27 cellular contexts compared by ENCODE assay signal in genomic region chr9:22160235-22160634, GRCh38.
DNase-seq lines count a peak whose midpoint lies in the region; ATAC-seq and TF ChIP-seq lines count a peak whose summit lies in the region.
"Had no signal": no experiment of that assay in that cellular context is flagged by ENCODE, and none has a peak within 500 bp of the region (broad histone marks: within the 10 kb centered on the region; RNA-seq: fewer than 3 reads in every experiment).

No MANE protein-coding gene starts in this region.

- H3K4me1 ChIP-seq in smooth muscle cell (ENCODE audit: low read depth) = peaks cover 25% of the 10 kb centered on the region
- H3K4me1 ChIP-seq: tibial artery had no signal

- ATAC-seq in HG03175 (IDR thresholded peaks at IDR 0.05; ENCODE audit: unreplicated experiment) (no peak), GM18868 (IDR thresholded peaks at IDR 0.05; ENCODE audit: unreplicated experiment) (no peak)
- ATAC-seq: CD8-positive, alpha-beta T cell; lower lobe of right lung; mucosa of descending colon had no signal

- no peaks in the 10 kb centered on the region for H3K79me2 ChIP-seq in smooth muscle cell (ENCODE audit: low read depth)

- intact Hi-C loops in dendritic cell treated with granulocyte-macrophage colony-stimulating factor and Interleukin-4, amounts not matched to agents 40 ng/mL and 50 ng/mL, for 4 days (cut with micrococcal nuclease) = loop anchor here (10.0 kb wide), 2 partner anchors 125 to 155 kb away; partner anchors contain the start of gene CDKN2B

- peaks cover 34% of the 10 kb centered on the region for H3F3A ChIP-seq in smooth muscle cell (ENCODE audit: low read depth)

- H2AFZ ChIP-seq in smooth muscle cell (ENCODE audit: low read depth) = peak overlapping the region; percentile 38

- peak overlapping the region; percentile 95 for H3K27ac ChIP-seq in smooth muscle cell (ENCODE audit: low read depth)
- H3K27ac ChIP-seq: lower lobe of right lung, pancreas, stomach, tibial artery had no signal

- no peaks in the 10 kb centered on the region for H4K20me1 ChIP-seq in smooth muscle cell (ENCODE audit: low read depth)

- no peak for TF ChIP-seq CTCF in smooth muscle cell (IDR thresholded peaks at IDR 0.05; ENCODE audit: borderline replicate concordance, insufficient read depth, poor library complexity, severe bottlenecking)

- H3K27me3 Mint-ChIP-seq in dendritic cell treated with granulocyte-macrophage colony-stimulating factor and Interleukin-4, amounts not matched to agents 40 ng/mL and 50 ng/mL, for 4 days = peaks cover 15% of the 10 kb centered on the region

- H3K9me3 ChIP-seq in smooth muscle cell (replicated peaks; ENCODE audit: low read depth) = no peaks in the 10 kb centered on the region
- H3K9me3 ChIP-seq: lower lobe of right lung, mucosa of descending colon, pancreas, stomach, tibial artery had no signal

- H3K4me2 ChIP-seq in smooth muscle cell = peak overlapping the region; percentile 65

- no peak overlapping the region for H3K9ac ChIP-seq in smooth muscle cell (ENCODE audit: low read depth)

- WGBS in smooth muscle cell (ENCODE audit: low lambda C conversion rate) = 18% methylated on average over 1 of the region's 1 CpG

- H3K4me1 Mint-ChIP-seq in dendritic cell treated with granulocyte-macrophage colony-stimulating factor and Interleukin-4, amounts not matched to agents 40 ng/mL and 50 ng/mL, for 4 days (ENCODE audit: low read depth) = peaks cover 48% of the 10 kb centered on the region
- H3K4me1 Mint-ChIP-seq: activated naive CD8-positive, alpha-beta T cell treated with anti-CD3 and anti-CD28 coated beads, Interleukin-2, amount 10 ng/mL, durations not matched to agents 7 days and 5 days had no signal

- no peaks in the 10 kb centered on the region for H3K27me3 ChIP-seq in smooth muscle cell (ENCODE audit: low read depth)
- H3K27me3 ChIP-seq: pancreas, stomach, tibial artery had no signal

- peak; percentile 46 for DNase-seq in GM03348 (ENCODE audit: low spot score)
- peak; percentile 45 for DNase-seq in OCI-M1 (lab: John Stamatoyannopoulos, UW)
- no peak for DNase-seq in smooth muscle cell (lab: John Stamatoyannopoulos, UW; ENCODE audit: unreplicated experiment)
- no peak for DNase-seq in DMS 273 (lab: John Stamatoyannopoulos, UW; ENCODE audit: unreplicated experiment)
- no peak for DNase-seq in glomerular visceral epithelial cell (ENCODE audit: extremely low spot score)
- DNase-seq: activated CD4-positive, alpha-beta memory T cell treated with anti-CD3 and anti-CD28 coated beads, Interleukin-2, amount 10 ng/mL, durations not matched to agents 7 days and 5 days; activated CD4-positive, CD25-positive, alpha-beta regulatory T cell treated with anti-CD3 and anti-CD28 coated beads, Interleukin-2, amount 50 U/mL, for 72 hours; activated effector memory CD4-positive, alpha-beta T cell treated with anti-CD3 and anti-CD28 coated beads, Interleukin-2, amount 50 U/mL, for 16 hours; activated naive CD8-positive, alpha-beta T cell treated with anti-CD3 and anti-CD28 coated beads, Interleukin-2, amount 10 ng/mL, durations not matched to agents 7 days and 5 days; activated T-cell treated with anti-CD3 and anti-CD28 coated beads for 4 hours; CD8-positive, alpha-beta T cell; effector CD4-positive, alpha-beta T cell; islet precursor cell; Kasumi-1; lower lobe of right lung; mucosa of descending colon; NCI-H1694 treated with DMSO at 0.1 percent for 48 hours; NCI-H526 treated with DMSO at 0.1 percent for 48 hours; nephron progenitor cell; pancreas; stimulated activated CD4-positive, alpha-beta T cell treated with anti-CD3 and anti-CD28 coated beads, Interleukin-12 subunit alpha, Interleukin-12 subunit beta, amount 100 ng/mL, for 4 hours; stimulated activated CD4-positive, alpha-beta T cell treated with anti-CD3 and anti-CD28 coated beads, Interleukin-4, amount 100 ng/mL, for 24 hours; stomach; tibial artery had no signal

- H3K4me3 Mint-ChIP-seq in dendritic cell treated with granulocyte-macrophage colony-stimulating factor and Interleukin-4, amounts not matched to agents 40 ng/mL and 50 ng/mL, for 4 days = no peak overlapping the region
- H3K4me3 Mint-ChIP-seq: activated CD4-positive, alpha-beta memory T cell treated with anti-CD3 and anti-CD28 coated beads, Interleukin-2, amount 10 ng/mL, durations not matched to agents 7 days and 5 days; activated naive CD8-positive, alpha-beta T cell treated with anti-CD3 and anti-CD28 coated beads, Interleukin-2, amount 10 ng/mL, durations not matched to agents 7 days and 5 days; CD8-positive, alpha-beta T cell; nephron progenitor cell had no signal

- peak overlapping the region; percentile 27 for H3K27ac Mint-ChIP-seq in dendritic cell treated with granulocyte-macrophage colony-stimulating factor and Interleukin-4, amounts not matched to agents 40 ng/mL and 50 ng/mL, for 4 days
- H3K27ac Mint-ChIP-seq: activated CD4-positive, alpha-beta memory T cell treated with anti-CD3 and anti-CD28 coated beads, Interleukin-2, amount 10 ng/mL, durations not matched to agents 7 days and 5 days; activated naive CD8-positive, alpha-beta T cell treated with anti-CD3 and anti-CD28 coated beads, Interleukin-2, amount 10 ng/mL, durations not matched to agents 7 days and 5 days; CD8-positive, alpha-beta T cell; nephron progenitor cell had no signal

- H3K36me3 ChIP-seq in smooth muscle cell (ENCODE audit: low read depth) = no peaks in the 10 kb centered on the region
- H3K36me3 ChIP-seq: lower lobe of right lung, pancreas, stomach, tibial artery had no signal

- H3K4me3 ChIP-seq in smooth muscle cell = no peak overlapping the region
- H3K4me3 ChIP-seq: lower lobe of right lung, mucosa of descending colon, pancreas, stomach, tibial artery had no signal

- no peaks in the 10 kb centered on the region for H3K9me3 Mint-ChIP-seq in dendritic cell treated with granulocyte-macrophage colony-stimulating factor and Interleukin-4, amounts not matched to agents 40 ng/mL and 50 ng/mL, for 4 days
- H3K9me3 Mint-ChIP-seq: activated CD4-positive, alpha-beta memory T cell treated with anti-CD3 and anti-CD28 coated beads, Interleukin-2, amount 10 ng/mL, durations not matched to agents 7 days and 5 days; activated naive CD8-positive, alpha-beta T cell treated with anti-CD3 and anti-CD28 coated beads, Interleukin-2, amount 10 ng/mL, durations not matched to agents 7 days and 5 days; CD8-positive, alpha-beta T cell; nephron progenitor cell had no signal

- H3K36me3 Mint-ChIP-seq in dendritic cell treated with granulocyte-macrophage colony-stimulating factor and Interleukin-4, amounts not matched to agents 40 ng/mL and 50 ng/mL, for 4 days (ENCODE audit: low read depth) = no peaks in the 10 kb centered on the region
- H3K36me3 Mint-ChIP-seq: activated naive CD8-positive, alpha-beta T cell treated with anti-CD3 and anti-CD28 coated beads, Interleukin-2, amount 10 ng/mL, durations not matched to agents 7 days and 5 days; CD8-positive, alpha-beta T cell had no signal

Comparison
In these comparisons a context has a peak if more than half of its experiments do, and no peak if none do; other contexts are left out.
1. DNase-seq: peak in GM03348 (single experiment) and OCI-M1 (single experiment); none in smooth muscle cell (single experiment), DMS 273 (single experiment) and glomerular visceral epithelial cell (single experiment).